Comparison of ENCODE assay signal across 8 cellular contexts in genomic region chr7:90178592-90179279, GRCh38. TPM values are rescaled to one million over a fixed set of nuclear protein-coding genes. Genes with fewer than 3 reads are reported as not detected.
DNase-seq lines count a peak whose midpoint lies in the region; ATAC-seq and TF ChIP-seq lines count a peak whose summit lies in the region.

No MANE protein-coding gene starts in this region.

- peaks cover 28% of the 10 kb centered on the region for H3F3A ChIP-seq in SK-N-SH (replicated peaks; ENCODE audit: insufficient read depth)

- POLR2A ChIA-PET in SK-N-SH (lab: Yijun Ruan, JAX): no interaction called here

- DNase-seq in AG09309 (ENCODE audit: low read depth) (peak; percentile 74), SK-N-SH (no peak), hepatic stellate cell (ENCODE audit: low spot score) (peak; percentile 8), cardiac septum (ENCODE audit: low spot score) (no peak), NCI-H748 treated with DMSO at 0.1 percent for 48 hours (lab: John Stamatoyannopoulos, UW) (no peak)
- DNase-seq in effector CD4-positive, alpha-beta T cell: no peak

- no peaks in the 10 kb centered on the region for H3K79me2 ChIP-seq in SK-N-SH (ENCODE audit: insufficient read depth)

- peak overlapping the region; percentile 74 for H2AFZ ChIP-seq in SK-N-SH (ENCODE audit: low read depth)

- TF ChIP-seq CTCF in AG09309 (IDR thresholded peaks at IDR 0.05; ENCODE audit: control insufficient read depth, insufficient read depth, low read depth, low read length, missing control alignments) (no peak), SK-N-SH (IDR thresholded peaks at IDR 0.05) (no peak)

- H3K9me3 ChIP-seq in SK-N-SH: no peaks in the 10 kb centered on the region

- H3K4me3 ChIP-seq in AG09309 (ENCODE audit: control insufficient read depth, low read depth, low read length) (no peak overlapping the region; the same call in none of the 2 replicates), SK-N-SH (ENCODE audit: low read depth in 2 of 2, low read length in 1 of 2) (peak overlapping the region in 1 of 2 experiments; percentile 32; a peak in 2 of 4 replicates)

- intact Hi-C loops in cardiac septum (cut with DNase I): no loop called here

- CTCF ChIA-PET in SK-N-SH (lab: Yijun Ruan, JAX): interaction anchor here (1.0 to 1.5 kb wide), 3 partner anchors 12 to 277 kb away, joined by 3 to 5 read pairs (median 4); no protein-coding TSS in a partner anchor

- ATAC-seq in GM19043 (IDR thresholded peaks at IDR 0.05; ENCODE audit: low read depth, unreplicated experiment) (peak; percentile 97), HG03108 (IDR thresholded peaks at IDR 0.05; ENCODE audit: unreplicated experiment) (peak; percentile 96)

- peak in 1 of 2 experiments; percentile 51; a peak in 1 of 4 replicates for TF ChIP-seq EP300 in SK-N-SH (IDR thresholded peaks at IDR 0.05; ENCODE audit: borderline replicate concordance in 1 of 2, low read depth in 1 of 2, low read length in 1 of 2)

- no peaks in the 10 kb centered on the region for H4K20me1 ChIP-seq in SK-N-SH (ENCODE audit: insufficient read depth)

- H3K27ac ChIP-seq in SK-N-SH (ENCODE audit: low read depth in 2 of 2, low read length in 1 of 2): peak overlapping the region; percentile 56 to 73; a peak in 3 of 4 replicates

- H3K27me3 ChIP-seq in SK-N-SH (ENCODE audit: insufficient read depth): no peaks in the 10 kb centered on the region

- H3K9ac ChIP-seq in SK-N-SH: peak overlapping the region; percentile 35; the same call in 1 of the 2 replicates

- no peak for TF ChIP-seq RAD21 in SK-N-SH (IDR thresholded peaks at IDR 0.05; ENCODE audit: low read length)

- peak overlapping the region; percentile 58 for H3K4me2 ChIP-seq in SK-N-SH

- no peaks in the 10 kb centered on the region for H3K36me3 ChIP-seq in SK-N-SH (replicated peaks in 1 of 2; ENCODE audit: control insufficient read depth in 1 of 2, insufficient read depth in 2 of 2, low read length in 1 of 2)

- peaks cover 2 to 16% of the 10 kb centered on the region in 2 experiments; a peak in 2 of 4 replicates for H3K4me1 ChIP-seq in SK-N-SH (ENCODE audit: control insufficient read depth in 1 of 2, insufficient read depth in 2 of 2, low read depth in 1 of 2, low read length in 1 of 2)

- 26% methylated on average over 6 of the region's 6 CpGs for WGBS in SK-N-SH (ENCODE audit: low lambda C conversion rate)

- no peaks in the 10 kb centered on the region for H3K9me2 ChIP-seq in SK-N-SH

TF ChIP-seq in SK-N-SH, 30 proteins besides CTCF, POLR2A, EP300 and RAD21 (continues in another document):
- TF ChIP-seq GABPA (IDR thresholded peaks at IDR 0.05; ENCODE audit: low read depth): no peak
- TF ChIP-seq ZBTB33 (IDR thresholded peaks at IDR 0.05; ENCODE audit: borderline replicate concordance, low read depth): 0 out of 2 replicates have a peak, but pooled peaks have one; percentile 6
- peak; percentile 67 for TF ChIP-seq TCF12 (IDR thresholded peaks at IDR 0.05)
- TF ChIP-seq PBX3 (IDR thresholded peaks at IDR 0.05): peak; percentile 66
- TF ChIP-seq CHD2 (IDR thresholded peaks at IDR 0.05; ENCODE audit: low read length, partially characterized antibody): no peak
- TF ChIP-seq USF1 (IDR thresholded peaks at IDR 0.05; ENCODE audit: borderline replicate concordance, low read depth): no peak
- TF ChIP-seq MAX (IDR thresholded peaks at IDR 0.05; ENCODE audit: low read depth): no peak; the same call in 1 of the 2 replicates
- no peak for TF ChIP-seq RCOR1 (IDR thresholded peaks at IDR 0.05; ENCODE audit: low read length)
- TF ChIP-seq IRF3 (IDR thresholded peaks at IDR 0.05; ENCODE audit: low read depth, low read length): no peak
- no peak for TF ChIP-seq RFX5 (IDR thresholded peaks at IDR 0.05; ENCODE audit: low read length)
- TF ChIP-seq REST (IDR thresholded peaks at IDR 0.05; ENCODE audit: low read depth, low read length): 0 out of 2 replicates have a peak, but pooled peaks have one; percentile 5
- TF ChIP-seq FOSL2 (IDR thresholded peaks at IDR 0.05; ENCODE audit: borderline replicate concordance, low read depth): peak; percentile 85
- no peak for TF ChIP-seq EZH2phosphoT487 (IDR thresholded peaks at IDR 0.05; ENCODE audit: borderline replicate concordance, low read depth)
- TF ChIP-seq ELF1 (IDR thresholded peaks at IDR 0.05): no peak

RNA-seq across cellular contexts. Expression of gene STEAP1, which starts 24.5 kb away (rescaled TPM):
- 17.0 and 23.4 TPM in 2 replicates for polyA plus RNA-seq in SK-N-SH (2012; rRNA removed)
- 25.8 and 31.1 TPM in 2 replicates for polyA plus RNA-seq in SK-N-SH (2012; cell fraction: cytosol; rRNA removed)
- 11.5 and 21.6 TPM in 2 replicates for polyA plus RNA-seq in SK-N-SH (2012; cell fraction: nucleus; rRNA removed)
- 6.5 TPM for total RNA-seq in cardiac septum

RNA-seq across cellular contexts. Expression of gene STEAP2, which starts 32.8 kb away (rescaled TPM):
- polyA plus RNA-seq in SK-N-SH (2012; rRNA removed): 6.6 and 9.5 TPM in 2 replicates
- 8.3 and 9.0 TPM in 2 replicates for polyA plus RNA-seq in SK-N-SH (2012; cell fraction: cytosol; rRNA removed)
- polyA plus RNA-seq in SK-N-SH (2012; cell fraction: nucleus; rRNA removed): 12.0 and 18.2 TPM in 2 replicates
- total RNA-seq in cardiac septum: 15.9 TPM

Comparison
In these comparisons a context has a peak if more than half of its experiments do, and no peak if none do; other contexts are left out.
1. DNase-seq: peak in AG09309 (single experiment) and hepatic stellate cell (single experiment); none in SK-N-SH (single experiment), effector CD4-positive, alpha-beta T cell (single experiment), cardiac septum (single experiment) and NCI-H748 treated with DMSO at 0.1 percent for 48 hours (single experiment).